ENCODE assay signal across 21 cellular contexts in genomic region chr6:147227770-147228320, GRCh38. TPM values are rescaled to one million over a fixed set of nuclear protein-coding genes. Genes with fewer than 3 reads are reported as not detected.
A peak's percentile ranks its signal among the peaks of the same experiment; 100 is the strongest.
DNase-seq lines count a peak whose midpoint lies in the region; ATAC-seq and TF ChIP-seq lines count a peak whose summit lies in the region.
"Had no signal": no experiment of that assay in that cellular context is flagged by ENCODE, and none has a peak within 500 bp of the region (broad histone marks: within the 10 kb centered on the region; RNA-seq: fewer than 3 reads in every experiment).

No MANE protein-coding gene starts in this region.

- no peaks in the 10 kb centered on the region for H3K9me3 ChIP-seq in ovary
- H3K9me3 ChIP-seq: ascending aorta, heart right ventricle, pancreas, right lobe of liver, tibial nerve had no signal

- CTCF ChIA-PET in WTC11 (lab: Charles Lee), result no interaction called here

- H3K4me1 ChIP-seq in ovary (ENCODE audit: insufficient read depth), result no peaks in the 10 kb centered on the region
- H3K4me1 ChIP-seq: ascending aorta, pancreas, right lobe of liver, tibial nerve had no signal

- no peak for TF ChIP-seq POLR2A in ovary (IDR thresholded peaks at IDR 0.05)

- H3K4me1 Mint-ChIP-seq in HFFc6 (ENCODE audit: low read depth), result peaks cover 22% of the 10 kb centered on the region
- peaks cover 30% of the 10 kb centered on the region for H3K4me1 Mint-ChIP-seq in WTC11
- H3K4me1 Mint-ChIP-seq in naive thymus-derived CD8-positive, alpha-beta T cell, result peaks cover 32 to 50% (median 38%) of the 10 kb centered on the region in 4 donors

- in situ Hi-C loops in brain microvascular endothelial cell (cut with HindIII; ENCODE audit: low pct_ligation_motif_present, low sequenced_read_pairs), result no loop called here

- H3K27me3 ChIP-seq in brain microvascular endothelial cell (replicated peaks) (no peaks in the 10 kb centered on the region), ovary (no peaks in the 10 kb centered on the region)
- H3K27me3 ChIP-seq: ascending aorta, heart right ventricle, pancreas, right lobe of liver, tibial nerve had no signal

- intact Hi-C loops in ovary (cut with DNase I), result no loop called here

- no peak overlapping the region; the same call in 1 of the 2 replicates for H3K4me3 Mint-ChIP-seq in HFFc6
- no peak overlapping the region for H3K4me3 Mint-ChIP-seq in WTC11
- H3K4me3 Mint-ChIP-seq in naive thymus-derived CD8-positive, alpha-beta T cell, result peak overlapping the region in 6 of 10 donors; percentile 2 to 60 (median 12)
- H3K4me3 Mint-ChIP-seq: endodermal cell had no signal

- ATAC-seq in WTC11, result no peak
- ATAC-seq in naive thymus-derived CD8-positive, alpha-beta T cell, result peak in 1 of 2 donors; percentile 67
- ATAC-seq: heart right ventricle, pancreas, right lobe of liver had no signal

- H3K9me3 Mint-ChIP-seq in HFFc6 (no peaks in the 10 kb centered on the region), WTC11 (no peaks in the 10 kb centered on the region)
- no peaks in the 10 kb centered on the region for H3K9me3 Mint-ChIP-seq in naive thymus-derived CD8-positive, alpha-beta T cell
- H3K9me3 Mint-ChIP-seq: endodermal cell had no signal

- peak overlapping the region; percentile 0 for H3K27ac Mint-ChIP-seq in HFFc6
- H3K27ac Mint-ChIP-seq in WTC11, result peak overlapping the region; percentile 12
- peak overlapping the region in 7 of 10 donors; percentile 5 to 63 (median 23) for H3K27ac Mint-ChIP-seq in naive thymus-derived CD8-positive, alpha-beta T cell
- H3K27ac Mint-ChIP-seq: endodermal cell had no signal

- TF ChIP-seq EP300 in ovary (IDR thresholded peaks at IDR 0.05), result no peak

- POLR2A ChIA-PET in WTC11 (lab: Charles Lee), result no interaction called here
- POLR2A ChIA-PET in naive thymus-derived CD8-positive, alpha-beta T cell (lab: Charles Lee), result no interaction called here

- H3K27me3 Mint-ChIP-seq in HFFc6 (ENCODE audit: insufficient read depth), result no peaks in the 10 kb centered on the region
- no peaks in the 10 kb centered on the region for H3K27me3 Mint-ChIP-seq in WTC11 (ENCODE audit: low read depth)
- H3K27me3 Mint-ChIP-seq in naive thymus-derived CD8-positive, alpha-beta T cell, result no peaks in the 10 kb centered on the region

- TF ChIP-seq CTCF in HFFc6 (IDR thresholded peaks at IDR 0.05) (no peak), WTC11 (IDR thresholded peaks at IDR 0.05) (no peak), brain microvascular endothelial cell (IDR thresholded peaks at IDR 0.05; ENCODE audit: low read depth, low read length, missing control alignments) (no peak), ovary (IDR thresholded peaks at IDR 0.05) (no peak)

- no peak overlapping the region for H3K27ac ChIP-seq in brain microvascular endothelial cell
- no peak overlapping the region for H3K27ac ChIP-seq in ovary
- H3K27ac ChIP-seq: ascending aorta, heart right ventricle, pancreas, right lobe of liver, tibial nerve had no signal

- H3K36me3 ChIP-seq in brain microvascular endothelial cell (replicated peaks), result peaks cover 2% of the 10 kb centered on the region
- H3K36me3 ChIP-seq in ovary, result no peaks in the 10 kb centered on the region
- H3K36me3 ChIP-seq: ascending aorta, pancreas, right lobe of liver had no signal

- 90 to 95% (median 92%) methylated on average over 1 of the region's 1 CpG for WGBS in ovary, 3 donors

- H3K4me3 ChIP-seq in brain microvascular endothelial cell (ENCODE audit: low read depth, low read length), result no peak overlapping the region
- H3K4me3 ChIP-seq in ovary, result no peak overlapping the region
- H3K4me3 ChIP-seq: ascending aorta, heart right ventricle, pancreas, right lobe of liver, tibial nerve had no signal

- H3K36me3 Mint-ChIP-seq in HFFc6 (ENCODE audit: low read depth) (peaks cover 13% of the 10 kb centered on the region), WTC11 (peaks cover 4% of the 10 kb centered on the region; the same call in 1 of the 2 replicates)
- H3K36me3 Mint-ChIP-seq in naive thymus-derived CD8-positive, alpha-beta T cell, result peaks cover 0 to 27% (median 11%) of the 10 kb centered on the region in 3 donors

- DNase-seq in COLO829 (ENCODE audit: low spot score) (peak; percentile 82), HFFc6 (no peak), WTC11 (ENCODE audit: low spot score) (no peak), dedifferentiated amniotic fluid mesenchymal stem cell (ENCODE audit: extremely low spot score) (no peak), brain microvascular endothelial cell (no peak), ovary (no peak)
- peak in 1 of 10 donors; percentile 4 for DNase-seq in naive thymus-derived CD8-positive, alpha-beta T cell
- DNase-seq: activated CD4-positive, alpha-beta T cell treated with anti-CD3 and anti-CD28 coated beads for 1 hour; activated gamma-delta T cell treated with Interleukin-2 at 50 U/mL for 16 hours; Calu3; endodermal cell; heart right ventricle; KBM-7; NCI-H1105 treated with DMSO at 0.1 percent for 48 hours; NCI-H2171 treated with DMSO at 0.1 percent for 48 hours; NCI-H748 treated with DMSO at 0.1 percent for 48 hours; pancreas; right lobe of liver; stimulated activated naive CD4-positive, alpha-beta T cell treated with Interleukin-2 at 50 U/mL for 16 hours had no signal

TF ChIP-seq in WTC11, 78 proteins besides CTCF, POLR2A, EP300 and RAD21 (continues in another document):
- TF ChIP-seq ETV6 (CRISPR knock-in tag; IDR thresholded peaks at IDR 0.05) (no peak), RELA (CRISPR knock-in tag; IDR thresholded peaks at IDR 0.05; ENCODE audit: borderline replicate concordance) (no peak), GABPB1 (CRISPR knock-in tag; IDR thresholded peaks at IDR 0.05) (no peak), ZSCAN18 (CRISPR knock-in tag; IDR thresholded peaks at IDR 0.05) (no peak), ZNF416 (CRISPR knock-in tag; IDR thresholded peaks at IDR 0.05) (no peak), ZNF512 (CRISPR knock-in tag; IDR thresholded peaks at IDR 0.05; ENCODE audit: borderline replicate concordance) (no peak), ERG (CRISPR knock-in tag; IDR thresholded peaks at IDR 0.05) (no peak), ZNF263 (CRISPR knock-in tag; IDR thresholded peaks at IDR 0.05; ENCODE audit: low read depth) (no peak), USF1 (CRISPR knock-in tag; IDR thresholded peaks at IDR 0.05) (no peak), ATF2 (CRISPR knock-in tag; IDR thresholded peaks at IDR 0.05; ENCODE audit: borderline replicate concordance, low read depth) (no peak)

RNA-seq across cellular contexts. Expression of gene STXBP5, which starts 23.6 kb away (rescaled TPM):
- total RNA-seq in HFFc6 (2021; fragmentation: NEBNext Ultra II Directional; extraction: Animal tissue kit (Norgen Biotek cat#: 25700)), result 10 to 100 TPM; 29.5 to 36.2 (median 32.1) TPM
- total RNA-seq in WTC11 (2021) (9.9 to 13.2 TPM (median 9.9 TPM) in 3 replicates), ovary (10 to 100 TPM in 5 of 7 donors, 1 to 10 TPM in 2; 7.6 to 15.4 (median 11.6) TPM)
- 10 to 100 TPM; 36.5 to 37.6 TPM for total RNA-seq in naive thymus-derived CD8-positive, alpha-beta T cell
- 10 to 100 TPM in 1 of 3 donors, 1 to 10 TPM in 2; 2.9 to 11.2 (median 5.6) TPM for polyA plus RNA-seq in naive thymus-derived CD8-positive, alpha-beta T cell
- 1 to 10 TPM; 3.3 to 7.2 TPM for polyA plus RNA-seq in ovary

Comparison
In these comparisons a context has a peak if more than half of its experiments do, and no peak if none do; other contexts are left out.
1. H3K4me3 Mint-ChIP-seq: peak in naive thymus-derived CD8-positive, alpha-beta T cell (6 of 10); none in HFFc6 (single experiment) and WTC11 (single experiment).
2. Peak in every context shown above with its lines, with median percentiles within 50 percentile points of each other: H3K27ac Mint-ChIP-seq.